ENCODE assay signal across 14 cellular contexts in the genomic region with DNA sequence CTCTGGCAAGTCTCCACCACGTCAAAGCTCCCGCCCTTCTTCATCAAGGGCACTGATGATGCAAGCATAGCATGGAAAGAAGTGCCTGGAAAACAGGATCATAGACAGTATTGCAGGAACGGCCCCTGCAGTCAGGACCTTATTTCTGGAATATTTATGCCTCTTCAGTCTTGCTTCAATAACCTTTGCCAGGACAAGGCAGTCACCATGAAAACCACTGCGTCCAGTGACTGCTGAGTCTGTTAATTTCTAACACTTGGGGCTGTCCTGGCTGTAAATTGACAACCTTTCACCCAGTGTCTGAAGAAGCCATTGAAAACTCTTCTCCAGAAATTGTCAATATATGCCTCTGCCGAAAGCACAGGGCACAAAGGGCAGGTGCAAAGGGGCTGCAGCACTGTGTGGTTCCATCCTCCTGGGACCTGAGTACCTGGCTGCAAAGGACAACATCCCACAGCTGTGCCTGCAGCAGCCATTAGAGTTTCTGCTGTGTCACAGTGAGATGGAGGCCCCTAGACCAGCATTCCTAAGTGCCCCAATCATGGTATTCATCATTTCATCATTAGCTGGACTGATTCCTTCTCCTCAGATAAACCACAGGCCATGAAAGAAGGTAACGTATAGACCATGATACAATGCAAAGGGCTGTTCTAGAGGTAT.
DNase-seq lines count a peak whose midpoint lies in the region; ATAC-seq, FAIRE-seq and TF ChIP-seq lines count a peak whose summit lies in the region.
"Had no signal": no experiment of that assay in that cellular context is flagged by ENCODE, and none has a peak within 500 bp of the region (broad histone marks: within the 10 kb centered on the region; RNA-seq: fewer than 3 reads in every experiment).

No MANE protein-coding gene starts in this region.

- no peaks in the 10 kb centered on the region for H3K4me1 ChIP-seq in foreskin keratinocyte
- H3K4me1 ChIP-seq: heart left ventricle had no signal

- no peaks in the 10 kb centered on the region for H3K27me3 ChIP-seq in foreskin keratinocyte

- peak; percentile 89 for FAIRE-seq in RCC 7860 (lab: Jason Lieb, UNC)
- FAIRE-seq: endothelial cell of umbilical vein had no signal

- ATAC-seq in foreskin keratinocyte, result peak; percentile 48
- no peak for ATAC-seq in HG03025 (IDR thresholded peaks at IDR 0.05; ENCODE audit: low FRiP score, unreplicated experiment)
- no peak for ATAC-seq in HG03108 (IDR thresholded peaks at IDR 0.05; ENCODE audit: unreplicated experiment)
- ATAC-seq: activated naive CD4-positive, alpha-beta T cell treated with anti-CD3 and anti-CD28 coated beads, Interleukin-2, amount 50 U/mL, for 72 hours; heart left ventricle; WTC11 had no signal

- no peak for TF ChIP-seq CTCF in foreskin keratinocyte (conservative IDR thresholded peaks at IDR 0.05)

- DNase-seq in AG08396 (ENCODE audit: low spot score) (peak; percentile 18), EH (ENCODE audit: low read depth) (peak; percentile 67), RCC 7860 (ENCODE audit: low spot score) (peak; percentile 54), foreskin keratinocyte (peak; percentile 14 to 64), NCI-H2107 (lab: John Stamatoyannopoulos, UW) (no peak), inferior parietal cortex (ENCODE audit: extremely low spot score) (no peak)
- DNase-seq: activated CD8-positive, alpha-beta memory T cell treated with anti-CD3 and anti-CD28 coated beads, Interleukin-2, amount 50 U/mL, for 4 hours; heart left ventricle; kidney glomerular epithelial cell had no signal

- H3K27ac ChIP-seq in foreskin keratinocyte, result no peak overlapping the region
- H3K27ac ChIP-seq: heart left ventricle had no signal

Comparison
In these comparisons a context has a peak if more than half of its experiments do, and no peak if none do; other contexts are left out.
1. DNase-seq: peak in AG08396 (single experiment), EH (single experiment), RCC 7860 (single experiment) and foreskin keratinocyte (2 of 2); none in NCI-H2107 (single experiment) and inferior parietal cortex (single experiment).